8 cellular contexts compared by ENCODE assay signal in genomic region chr5:97009212-97009898, GRCh38.
A peak's percentile ranks its signal among the peaks of the same experiment; 100 is the strongest.
DNase-seq lines count a peak whose midpoint lies in the region; ATAC-seq, FAIRE-seq and TF ChIP-seq lines count a peak whose summit lies in the region.

No MANE protein-coding gene starts in this region.

- no peaks in the 10 kb centered on the region for H3K79me2 ChIP-seq in PC-9 (ENCODE audit: low read depth)

- intact Hi-C loops in PC-9 (cut with micrococcal nuclease; ENCODE audit: unreplicated experiment), result no loop called here

- TF ChIP-seq CTCF in GM13977 (IDR thresholded peaks at IDR 0.05; ENCODE audit: extremely low read depth, insufficient read depth, missing control alignments) (no peak), PC-9 (conservative IDR thresholded peaks at IDR 0.05) (no peak)

- H3K9me3 ChIP-seq in PC-9 (ENCODE audit: insufficient read depth, low read depth), result no peaks in the 10 kb centered on the region

- H3K4me3 ChIP-seq in PC-9, result no peak overlapping the region

- no peak overlapping the region for H2AFZ ChIP-seq in PC-9

- peaks cover 5% of the 10 kb centered on the region; the same call in 1 of the 2 replicates for H3K36me3 ChIP-seq in PC-9 (ENCODE audit: low read depth)

- CTCF ChIA-PET in PC-9 (lab: Charles Lee), result no interaction called here

- H3K9me2 ChIP-seq in PC-9 (ENCODE audit: insufficient read depth), result 0 out of 2 replicates have a peak, but pooled peaks cover 4% of the 10 kb centered on the region

- H4K20me1 ChIP-seq in PC-9 (ENCODE audit: insufficient read depth), result no peaks in the 10 kb centered on the region

- no peaks in the 10 kb centered on the region for H3K27me3 ChIP-seq in PC-9 (ENCODE audit: insufficient read depth, low read depth)

- DNase-seq in GM13977 (ENCODE audit: low spot score), result peak; percentile 13
- peak; percentile 74 for DNase-seq in SIG-M5 (lab: John Stamatoyannopoulos, UW)
- peak; percentile 60 for DNase-seq in iris pigment epithelial cell (ENCODE audit: low read depth)
- DNase-seq in NCI-H146 treated with DMSO at 0.1 percent for 48 hours (lab: John Stamatoyannopoulos, UW; ENCODE audit: unreplicated experiment), result no peak
- no peak for DNase-seq in HTR-8/SVneo (ENCODE audit: insufficient read length, low spot score)
- no peak for DNase-seq in PC-9
- DNase-seq in SW 1271 (lab: John Stamatoyannopoulos, UW), result no peak

- no peaks in the 10 kb centered on the region for H3F3A ChIP-seq in PC-9 (ENCODE audit: insufficient read depth, low read depth)

- H3K4me2 ChIP-seq in PC-9, result no peak overlapping the region

- H3K4me1 ChIP-seq in PC-9 (replicated peaks; ENCODE audit: insufficient read depth), result no peaks in the 10 kb centered on the region

- in situ Hi-C loops in GM13977 (cut with MboI; ENCODE audit: low pct_unique_long_range_greater_than_20kb, low sequenced_read_pairs, unreplicated experiment), result no loop called here

- BruUV-seq in PC-9 (replicated peaks; lab: Mats Ljungman, UMichigan), result no TSS peak

- POLR2A ChIA-PET in PC-9 (lab: Charles Lee; ENCODE audit: unreplicated experiment), result no interaction called here

- peak; percentile 49 for ATAC-seq in HG02571 (IDR thresholded peaks at IDR 0.05; ENCODE audit: unreplicated experiment)

- no peak overlapping the region for H3K27ac ChIP-seq in PC-9

- FAIRE-seq in HTR-8/SVneo (lab: Jason Lieb, UNC), result no peak

Comparison
In these comparisons a context has a peak if more than half of its experiments do, and no peak if none do; other contexts are left out.
1. DNase-seq: peak in GM13977 (single experiment), SIG-M5 (single experiment) and iris pigment epithelial cell (single experiment); none in NCI-H146 treated with DMSO at 0.1 percent for 48 hours (single experiment), HTR-8/SVneo (single experiment), PC-9 (0 of 2) and SW 1271 (0 of 2).